21 cellular contexts compared by ENCODE assay signal in the genomic region with DNA sequence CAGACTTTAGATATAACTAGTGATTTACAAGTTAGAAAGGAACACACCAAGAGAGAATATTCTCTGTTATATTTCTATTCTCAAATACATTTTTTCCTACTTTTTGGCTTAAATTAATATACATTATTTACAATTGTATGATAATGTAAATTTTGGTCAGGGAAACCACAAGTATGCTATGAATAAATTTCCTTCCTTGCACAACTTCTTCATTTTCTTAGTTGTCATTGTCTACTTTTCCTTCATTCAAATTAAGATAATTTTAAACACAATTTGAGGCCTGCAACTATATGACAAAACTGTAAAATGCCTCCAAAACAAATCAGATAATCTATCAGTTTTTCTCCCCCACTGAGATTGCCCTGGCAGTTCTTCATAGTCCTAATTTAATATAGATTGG.
DNase-seq lines count a peak whose midpoint lies in the region; ATAC-seq and TF ChIP-seq lines count a peak whose summit lies in the region.
"Had no signal": no experiment of that assay in that cellular context is flagged by ENCODE, and none has a peak within 500 bp of the region (broad histone marks: within the 10 kb centered on the region; RNA-seq: fewer than 3 reads in every experiment).

No MANE protein-coding gene starts in this region.

- H3F3A ChIP-seq in OCI-LY1 (ENCODE audit: insufficient read depth, low read length) = no peaks in the 10 kb centered on the region

- no peak for DNase-seq in right atrium auricular region (ENCODE audit: low spot score)
- DNase-seq in cardiac septum (ENCODE audit: low spot score) = no peak
- DNase-seq in epithelial cell of proximal tubule (ENCODE audit: low read depth) = no peak
- no peak for DNase-seq in stomach
- DNase-seq in iPS-NIHi7 (ENCODE audit: extremely low spot score) = no peak
- no peak for DNase-seq in A172 (ENCODE audit: low spot score)
- DNase-seq: activated CD4-positive, alpha-beta memory T cell treated with anti-CD3 and anti-CD28 coated beads for 36 hours; activated CD4-positive, CD25-positive, alpha-beta regulatory T cell; activated gamma-delta T cell treated with Interleukin-2 at 50 U/mL for 16 hours; adrenal gland; CD4-positive, alpha-beta T cell; dorsolateral prefrontal cortex; naive thymus-derived CD8-positive, alpha-beta T cell; NCI-H2171 treated with DMSO at 0.1 percent for 48 hours; PC-9; sigmoid colon; stimulated activated naive CD4-positive, alpha-beta T cell had no signal

- H3K27me3 ChIP-seq in right atrium auricular region (no peaks in the 10 kb centered on the region), OCI-LY1 (ENCODE audit: insufficient read depth, low read length) (no peaks in the 10 kb centered on the region), stomach (no peaks in the 10 kb centered on the region)
- H3K27me3 ChIP-seq: adrenal gland, breast epithelium, dorsolateral prefrontal cortex, sigmoid colon, tibial nerve had no signal

- no peaks in the 10 kb centered on the region for H3K9me2 ChIP-seq in OCI-LY1 (ENCODE audit: low read depth, low read length)

- peaks cover 95% of the 10 kb centered on the region for H3K79me2 ChIP-seq in OCI-LY1 (ENCODE audit: insufficient read depth, low read length)

- ATAC-seq in GM18868 (IDR thresholded peaks at IDR 0.05; ENCODE audit: unreplicated experiment) = no peak
- ATAC-seq: naive thymus-derived CD8-positive, alpha-beta T cell had no signal

- peak overlapping the region; percentile 63 for H3K4me2 ChIP-seq in OCI-LY1 (ENCODE audit: low read length)
- H3K4me2 ChIP-seq: PC-9 had no signal

- H4K20me1 ChIP-seq in OCI-LY1 (ENCODE audit: insufficient read depth, low read length) = no peaks in the 10 kb centered on the region

- TF ChIP-seq EP300 in stomach (IDR thresholded peaks at IDR 0.05) = no peak

- TF ChIP-seq POLR2A in stomach (IDR thresholded peaks at IDR 0.05) = no peak

- intact Hi-C loops in cardiac septum (cut with DNase I) (loop anchor here (10.0 kb wide), 1 partner anchor 53 kb away; no protein-coding TSS in a partner anchor), stomach (cut with DNase I; ENCODE audit: low total_unique reads) (no loop called here)

- TF ChIP-seq CTCF in right atrium auricular region (IDR thresholded peaks at IDR 0.05) = no peak
- TF ChIP-seq CTCF in OCI-LY1 (IDR thresholded peaks at IDR 0.05; ENCODE audit: low read length) = no peak
- TF ChIP-seq CTCF in epithelial cell of proximal tubule (conservative IDR thresholded peaks at IDR 0.05; ENCODE audit: low read depth, low read length) = no peak
- no peak for TF ChIP-seq CTCF in stomach (IDR thresholded peaks at IDR 0.05)

- H3K4me1 ChIP-seq in right atrium auricular region (peaks cover 0 to 12% of the 10 kb centered on the region in 2 donors), OCI-LY1 (ENCODE audit: insufficient read depth, low read length, severe bottlenecking) (peaks cover 70% of the 10 kb centered on the region), stomach (peaks cover 12 to 54% (median 20%) of the 10 kb centered on the region in 4 donors)
- H3K4me1 ChIP-seq: adrenal gland had no signal

- no peaks in the 10 kb centered on the region for H3K36me3 ChIP-seq in right atrium auricular region
- H3K36me3 ChIP-seq in OCI-LY1 (ENCODE audit: insufficient read depth, low read length) = peaks cover 74% of the 10 kb centered on the region
- no peaks in the 10 kb centered on the region for H3K36me3 ChIP-seq in stomach
- H3K36me3 ChIP-seq: adrenal gland, breast epithelium, sigmoid colon had no signal

- peak overlapping the region; percentile 40 to 63 for H3K27ac ChIP-seq in right atrium auricular region
- H3K27ac ChIP-seq in OCI-LY1 (ENCODE audit: low read depth, low read length, poor library complexity, severe bottlenecking) = peak overlapping the region; percentile 91
- H3K27ac ChIP-seq in stomach = peak overlapping the region in 3 of 5 donors; percentile 47 to 59 (median 58)
- H3K27ac ChIP-seq: adrenal gland, dorsolateral prefrontal cortex, PC-9, sigmoid colon had no signal

- H2AFZ ChIP-seq in OCI-LY1 (ENCODE audit: low read length) = no peak overlapping the region
- H2AFZ ChIP-seq: PC-9 had no signal

- H3K9me3 ChIP-seq in right atrium auricular region = no peaks in the 10 kb centered on the region
- H3K9me3 ChIP-seq in OCI-LY1 (ENCODE audit: low read length) = no peaks in the 10 kb centered on the region
- peaks cover 0 to 6% (median 0%) of the 10 kb centered on the region in 4 donors for H3K9me3 ChIP-seq in stomach
- H3K9me3 ChIP-seq: adrenal gland, sigmoid colon had no signal

- no peak overlapping the region for H3K4me3 ChIP-seq in right atrium auricular region
- H3K4me3 ChIP-seq in OCI-LY1 (ENCODE audit: low read depth, low read length, poor library complexity, severe bottlenecking) = peak overlapping the region; percentile 53
- H3K4me3 ChIP-seq in epithelial cell of proximal tubule (ENCODE audit: low read depth, low read length) = peak overlapping the region; percentile 31
- no peak overlapping the region for H3K4me3 ChIP-seq in stomach
- H3K4me3 ChIP-seq: adrenal gland, breast epithelium, dorsolateral prefrontal cortex, PC-9, sigmoid colon, tibial nerve had no signal

- H3K9ac ChIP-seq in OCI-LY1 (ENCODE audit: low read length) = peak overlapping the region; percentile 54

Comparison
In these comparisons a context has a peak if more than half of its experiments do, and no peak if none do; other contexts are left out.
1. H3K4me3 ChIP-seq: peak in OCI-LY1 (single experiment) and epithelial cell of proximal tubule (single experiment); none in right atrium auricular region (0 of 2) and stomach (0 of 4).
2. Peak in every context shown above with its lines, with median percentiles within 50 percentile points of each other: H3K27ac ChIP-seq.